ENCODE assay signal across 31 cellular contexts in genomic region chr10:8189458-8189857, GRCh38.
"Had no signal": no experiment of that assay in that cellular context is flagged by ENCODE, and none has a peak within 500 bp of the region (broad histone marks: within the 10 kb centered on the region; RNA-seq: fewer than 3 reads in every experiment).

No MANE protein-coding gene starts in this region.

- H3K27me3 ChIP-seq: colonic mucosa, gastrocnemius medialis, pancreas, uterus had no signal

- DNase-seq: activated CD4-positive, alpha-beta memory T cell treated with anti-CD3 and anti-CD28 coated beads for 36 hours; activated CD4-positive, alpha-beta T cell treated with anti-CD3 and anti-CD28 coated beads for 48 hours; activated CD8-positive, alpha-beta memory T cell treated with anti-CD3 and anti-CD28 coated beads, Interleukin-2, amount 50 U/mL, for 4 hours; activated effector memory CD4-positive, alpha-beta T cell treated with anti-CD3 and anti-CD28 coated beads, Interleukin-2, amount 50 U/mL, for 16 hours; activated naive CD4-positive, alpha-beta T cell treated with anti-CD3 and anti-CD28 coated beads for 36 hours; activated T-cell treated with anti-CD3 and anti-CD28 coated beads, Interleukin-2, amount 50 U/mL, for 1 hour; anterior cingulate cortex; cerebellar nuclear complex; colonic mucosa; effector CD8-positive, alpha-beta T cell; erythroblast; gastrocnemius medialis; glutamatergic neuron; left colon; natural killer cell; pancreas; retina; stimulated activated CD4-positive, alpha-beta T cell treated with anti-CD3 and anti-CD28 coated beads, Interleukin-12 subunit alpha, Interleukin-12 subunit beta, amount 100 ng/mL, for 4 hours; stimulated activated CD4-positive, alpha-beta T cell treated with anti-CD3 and anti-CD28 coated beads, Interleukin-4, amount 100 ng/mL, for 1 hour; T-helper 1 cell; uterus had no signal

- H3K4me1 ChIP-seq: colonic mucosa, gastrocnemius medialis, pancreas, prostate gland, uterus had no signal

- H3K9me3 Mint-ChIP-seq: activated CD4-positive, alpha-beta memory T cell treated with anti-CD3 and anti-CD28 coated beads for 36 hours; activated naive CD4-positive, alpha-beta T cell treated with anti-CD3 and anti-CD28 coated beads for 36 hours; activated T-helper 1 cell treated with anti-CD3 and anti-CD28 coated beads, Interleukin-12 subunit alpha, Interleukin-12 subunit beta, Interleukin-2, Interleukin-4 antibody, amounts not matched to agents 30 ng/mL and 10 ng/mL and 1 ng/mL, durations not matched to agents 14 hours and 24 hours and 36 hours; natural killer cell had no signal

- ATAC-seq: activated CD4-positive, CD25-positive, alpha-beta regulatory T cell treated with anti-CD3 and anti-CD28 coated beads, Interleukin-2, amount 50 U/mL, for 24 hours; gastrocnemius medialis; left colon; natural killer cell; pancreas; sciatic nerve had no signal

- H3K4me3 Mint-ChIP-seq: activated CD4-positive, alpha-beta memory T cell treated with anti-CD3 and anti-CD28 coated beads for 36 hours; activated naive CD4-positive, alpha-beta T cell treated with anti-CD3 and anti-CD28 coated beads for 36 hours; activated T-helper 1 cell treated with anti-CD3 and anti-CD28 coated beads, Interleukin-12 subunit alpha, Interleukin-12 subunit beta, Interleukin-2, Interleukin-4 antibody, amounts not matched to agents 30 ng/mL and 10 ng/mL and 1 ng/mL, durations not matched to agents 14 hours and 24 hours and 36 hours; stimulated activated naive CD8-positive, alpha-beta T cell treated with anti-CD3 and anti-CD28 coated beads, Interleukin-15, Interleukin-2, amounts not matched to agents 100 ng/mL and 50 ng/mL, for 24 hours; type B pancreatic cell had no signal

- H3K36me3 ChIP-seq: colonic mucosa, gastrocnemius medialis, neutrophil, pancreas, prostate gland, thoracic aorta, uterus had no signal

- H3K4me3 ChIP-seq: colonic mucosa, gastrocnemius medialis, pancreas, prostate gland, skin epidermis, thoracic aorta, uterus had no signal

- H3K27ac Mint-ChIP-seq: activated CD4-positive, alpha-beta memory T cell treated with anti-CD3 and anti-CD28 coated beads for 36 hours; activated naive CD4-positive, alpha-beta T cell treated with anti-CD3 and anti-CD28 coated beads for 36 hours; natural killer cell; stimulated activated naive CD8-positive, alpha-beta T cell treated with anti-CD3 and anti-CD28 coated beads, Interleukin-15, Interleukin-2, amounts not matched to agents 100 ng/mL and 50 ng/mL, for 24 hours; type B pancreatic cell had no signal

- H3K36me3 Mint-ChIP-seq: activated CD4-positive, alpha-beta memory T cell treated with anti-CD3 and anti-CD28 coated beads for 36 hours; natural killer cell; type B pancreatic cell had no signal

- H3K27ac ChIP-seq: colonic mucosa, gastrocnemius medialis, neutrophil, pancreas, prostate gland, skin epidermis, thoracic aorta, uterus, VCaP had no signal

- H3K9me3 ChIP-seq: colonic mucosa, gastrocnemius medialis, neutrophil, pancreas, prostate gland, thoracic aorta, uterus had no signal
